Comparison of ENCODE assay signal across 19 cellular contexts in the genomic region with DNA sequence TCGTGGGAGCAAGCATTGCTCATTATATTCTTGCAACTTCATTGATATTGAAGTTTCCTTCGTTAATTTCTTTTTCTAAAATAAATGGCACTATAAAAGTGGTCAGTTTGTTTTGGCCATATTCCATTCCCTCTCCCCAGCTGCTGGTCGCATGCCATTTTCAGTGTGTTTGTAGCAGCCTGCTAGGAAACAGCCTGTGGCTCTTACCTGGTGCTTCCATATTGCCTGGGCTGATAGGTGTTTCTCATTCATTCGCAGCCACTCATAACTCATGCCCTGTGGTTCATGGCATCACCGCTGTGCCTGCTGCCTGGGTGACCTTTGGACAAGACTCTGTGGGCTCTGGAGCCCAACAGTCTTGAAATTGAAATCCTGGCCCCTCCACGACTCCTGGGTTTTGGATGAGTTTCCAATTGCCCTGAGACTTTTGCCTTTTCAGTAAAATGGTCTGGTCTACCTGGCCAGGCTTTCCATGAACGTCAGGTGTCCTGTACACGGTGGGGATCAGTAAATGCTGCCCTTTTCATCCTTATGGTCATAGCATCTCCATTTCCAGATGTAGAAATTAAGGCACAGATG.
DNase-seq lines count a peak whose midpoint lies in the region; ATAC-seq and TF ChIP-seq lines count a peak whose summit lies in the region.
"Had no signal": no experiment of that assay in that cellular context is flagged by ENCODE, and none has a peak within 500 bp of the region (broad histone marks: within the 10 kb centered on the region; RNA-seq: fewer than 3 reads in every experiment).

No MANE protein-coding gene starts in this region.

- TF ChIP-seq POLR2A in heart left ventricle (IDR thresholded peaks at IDR 0.05), result no peak
- no peak for TF ChIP-seq POLR2A in thyroid gland (IDR thresholded peaks at IDR 0.05)

- intact Hi-C loops in heart left ventricle (cut with DNase I) (loop anchor here in 4 of 10 donors (2.0 to 5.0 kb wide), 4 partner anchors 35 to 70 kb away; a partner anchor contains a TSS), left ventricle myocardium superior (cut with micrococcal nuclease) (loop anchor here (10.0 kb wide), 1 partner anchor 68 kb away; a partner anchor contains a TSS), thyroid gland (cut with DNase I) (no loop called here)

- WGBS in heart left ventricle, 4 donors, result 49 to 65% (median 52%) methylated on average over 8 of the region's 8 CpGs
- 64 to 65% methylated on average over 8 of the region's 8 CpGs for WGBS in thyroid gland, 2 donors

- no peak for TF ChIP-seq CTCF in heart left ventricle (IDR thresholded peaks at IDR 0.05)
- no peak for TF ChIP-seq CTCF in coronary artery (IDR thresholded peaks at IDR 0.05)
- no peak for TF ChIP-seq CTCF in thyroid gland (IDR thresholded peaks at IDR 0.05)

- H3K27ac ChIP-seq in heart left ventricle (peak overlapping the region in 10 of 12 donors; percentile 6 to 87 (median 62)), coronary artery (peak overlapping the region; percentile 24 to 27), thyroid gland (no peak overlapping the region)
- H3K27ac ChIP-seq: suprapubic skin had no signal

- H3K4me3 ChIP-seq in heart left ventricle (no peak overlapping the region), coronary artery (no peak overlapping the region), thyroid gland (replicated peaks in 1 of 3) (no peak overlapping the region)
- H3K4me3 ChIP-seq: sigmoid colon, suprapubic skin had no signal

- DNase-seq in heart left ventricle (no peak), left ventricle myocardium superior (no peak), NCI-H2081 (lab: John Stamatoyannopoulos, UW) (peak; percentile 62 to 90), coronary artery (ENCODE audit: low spot score) (no peak), thyroid gland (peak; percentile 28 to 43), nucleus accumbens (lab: John Stamatoyannopoulos, UW) (no peak)
- no peak for DNase-seq in activated naive CD4-positive, alpha-beta T cell treated with anti-CD3 and anti-CD28 coated beads, Interleukin-2, amount 50 U/mL, for 16 hours
- DNase-seq: activated CD8-positive, alpha-beta T cell treated with anti-CD3 and anti-CD28 coated beads, Interleukin-2, amount 10 ng/mL, durations not matched to agents 7 days and 5 days; anterior cingulate cortex; cortex of kidney; erythroblast; HCEC 1CT; immature natural killer cell; Kasumi-1; midbrain; NCI-H1436 treated with DMSO at 0.1 percent for 48 hours; sigmoid colon had no signal

- H3K27me3 ChIP-seq in heart left ventricle (no peaks in the 10 kb centered on the region), thyroid gland (no peaks in the 10 kb centered on the region)
- H3K27me3 ChIP-seq: sigmoid colon, suprapubic skin had no signal

- ATAC-seq in heart left ventricle (no peak), left ventricle myocardium superior (no peak), GM18519 (IDR thresholded peaks at IDR 0.05; ENCODE audit: low FRiP score, unreplicated experiment) (no peak)
- ATAC-seq: activated CD8-positive, alpha-beta T cell treated with anti-CD3 and anti-CD28 coated beads, Interleukin-2, amount 10 ng/mL, durations not matched to agents 7 days and 5 days had no signal

- peaks cover 9 to 99% (median 87%) of the 10 kb centered on the region in 12 donors for H3K4me1 ChIP-seq in heart left ventricle
- peaks cover 35 to 51% of the 10 kb centered on the region in 2 donors for H3K4me1 ChIP-seq in thyroid gland

- peaks cover 0 to under 1% (median 0%) of the 10 kb centered on the region in 9 donors for H3K36me3 ChIP-seq in heart left ventricle
- no peaks in the 10 kb centered on the region for H3K36me3 ChIP-seq in thyroid gland
- H3K36me3 ChIP-seq: sigmoid colon, suprapubic skin had no signal

- H3K9me3 ChIP-seq in heart left ventricle (no peaks in the 10 kb centered on the region), thyroid gland (no peaks in the 10 kb centered on the region)
- H3K9me3 ChIP-seq: sigmoid colon, suprapubic skin had no signal

Comparison
In these comparisons a context has a peak if more than half of its experiments do, and no peak if none do; other contexts are left out.
1. DNase-seq: peak in NCI-H2081 (2 of 2) and thyroid gland (2 of 2); none in heart left ventricle (0 of 5), left ventricle myocardium superior (single experiment), coronary artery (single experiment), nucleus accumbens (0 of 56) and activated naive CD4-positive, alpha-beta T cell treated with anti-CD3 and anti-CD28 coated beads, Interleukin-2, amount 50 U/mL, for 16 hours (single experiment).
2. H3K27ac ChIP-seq: peak in heart left ventricle (10 of 12) and coronary artery (2 of 2); none in thyroid gland (0 of 3).